In genomic region chr12:28869197-28869596, GRCh38 we compare ENCODE assay signal across 17 cellular contexts.
DNase-seq lines count a peak whose midpoint lies in the region; ATAC-seq and TF ChIP-seq lines count a peak whose summit lies in the region.
"Had no signal": no experiment of that assay in that cellular context is flagged by ENCODE, and none has a peak within 500 bp of the region (broad histone marks: within the 10 kb centered on the region; RNA-seq: fewer than 3 reads in every experiment).

No MANE protein-coding gene starts in this region.

- H3K4me1 Mint-ChIP-seq in type B pancreatic cell (ENCODE audit: unreplicated experiment): peaks cover 5% of the 10 kb centered on the region
- H3K4me1 Mint-ChIP-seq in T-helper 17 cell: no peaks in the 10 kb centered on the region
- no peaks in the 10 kb centered on the region for H3K4me1 Mint-ChIP-seq in activated T-helper 17 cell treated with anti-CD3 and anti-CD28 coated beads, Interleukin-2, amount 50 U/mL, for 72 hours
- H3K4me1 Mint-ChIP-seq: CD4-positive, alpha-beta memory T cell had no signal

- no peak for ATAC-seq in T-helper 17 cell
- no peak for ATAC-seq in activated T-helper 17 cell treated with anti-CD3 and anti-CD28 coated beads, Interleukin-2, amount 50 U/mL, for 72 hours (replicated peaks)
- ATAC-seq: activated CD4-positive, CD25-positive, alpha-beta regulatory T cell treated with anti-CD3 and anti-CD28 coated beads, Interleukin-2, amount 50 U/mL, for 24 hours; stimulated activated naive CD8-positive, alpha-beta T cell treated with anti-CD3 and anti-CD28 coated beads, Interleukin-15, Interleukin-2, amounts not matched to agents 100 U/mL and 50 U/mL, for 24 hours had no signal

- H3K36me3 Mint-ChIP-seq in type B pancreatic cell (peaks cover 6% of the 10 kb centered on the region), T-helper 17 cell (ENCODE audit: low read depth) (no peaks in the 10 kb centered on the region)
- H3K36me3 Mint-ChIP-seq in activated T-helper 17 cell treated with anti-CD3 and anti-CD28 coated beads, Interleukin-2, amount 50 U/mL, for 72 hours (ENCODE audit: low read depth): no peaks in the 10 kb centered on the region
- H3K36me3 Mint-ChIP-seq: activated naive CD8-positive, alpha-beta T cell; CD4-positive, alpha-beta memory T cell had no signal

- DNase-seq in HT1080 (ENCODE audit: low read depth) (peak; percentile 66), astrocyte of the hippocampus (ENCODE audit: low read depth, low spot score) (peak; percentile 79), islet precursor cell (peak; percentile 83), type B pancreatic cell (ENCODE audit: extremely low spot score, unreplicated experiment) (no peak), T-helper 17 cell (no peak)
- no peak for DNase-seq in activated CD8-positive, alpha-beta memory T cell treated with anti-CD3 and anti-CD28 coated beads, Interleukin-2, amount 50 U/mL, for 4 hours
- DNase-seq: activated CD8-positive, alpha-beta memory T cell treated with anti-CD3 and anti-CD28 coated beads, Interleukin-2, amount 50 U/mL, for 48 hours; CD4-positive, alpha-beta memory T cell; colonic mucosa; GDM1; HCEC 1CT; stimulated activated CD4-positive, alpha-beta T cell treated with anti-CD3 and anti-CD28 coated beads, Interleukin-4, amount 100 ng/mL, for 4 hours; stimulated activated naive CD8-positive, alpha-beta T cell treated with anti-CD3 and anti-CD28 coated beads, Interleukin-15, Interleukin-2, amounts not matched to agents 100 U/mL and 50 U/mL, for 24 hours; SW 1271 had no signal

- TF ChIP-seq CTCF in type B pancreatic cell (conservative IDR thresholded peaks at IDR 0.05): no peak

- H3K27me3 Mint-ChIP-seq in type B pancreatic cell: peaks cover 13% of the 10 kb centered on the region
- H3K27me3 Mint-ChIP-seq in T-helper 17 cell: peaks cover 7% of the 10 kb centered on the region
- peaks cover 12% of the 10 kb centered on the region for H3K27me3 Mint-ChIP-seq in activated T-helper 17 cell treated with anti-CD3 and anti-CD28 coated beads, Interleukin-2, amount 50 U/mL, for 72 hours

- H3K9me3 ChIP-seq in T-helper 17 cell (ENCODE audit: control insufficient read depth, low read length, poor library complexity, severe bottlenecking): no peaks in the 10 kb centered on the region
- H3K9me3 ChIP-seq: colonic mucosa had no signal

- peaks cover 4% of the 10 kb centered on the region for H3K9me3 Mint-ChIP-seq in type B pancreatic cell
- peaks cover under 1% of the 10 kb centered on the region for H3K9me3 Mint-ChIP-seq in activated T-helper 17 cell treated with anti-CD3 and anti-CD28 coated beads, Interleukin-2, amount 50 U/mL, for 72 hours

- peak overlapping the region; percentile 40 for H3K27ac Mint-ChIP-seq in type B pancreatic cell
- H3K27ac Mint-ChIP-seq in T-helper 17 cell: no peak overlapping the region
- no peak overlapping the region for H3K27ac Mint-ChIP-seq in activated T-helper 17 cell treated with anti-CD3 and anti-CD28 coated beads, Interleukin-2, amount 50 U/mL, for 72 hours
- H3K27ac Mint-ChIP-seq: activated naive CD8-positive, alpha-beta T cell; CD4-positive, alpha-beta memory T cell had no signal

- H3K4me3 Mint-ChIP-seq in type B pancreatic cell (peak overlapping the region; percentile 14), T-helper 17 cell (no peak overlapping the region)
- no peak overlapping the region for H3K4me3 Mint-ChIP-seq in activated T-helper 17 cell treated with anti-CD3 and anti-CD28 coated beads, Interleukin-2, amount 50 U/mL, for 72 hours
- H3K4me3 Mint-ChIP-seq: activated naive CD8-positive, alpha-beta T cell; CD4-positive, alpha-beta memory T cell had no signal

Comparison
In these comparisons a context has a peak if more than half of its experiments do, and no peak if none do; other contexts are left out.
1. DNase-seq: peak in HT1080 (single experiment), astrocyte of the hippocampus (single experiment) and islet precursor cell (single experiment); none in type B pancreatic cell (single experiment), T-helper 17 cell (0 of 3) and activated CD8-positive, alpha-beta memory T cell treated with anti-CD3 and anti-CD28 coated beads, Interleukin-2, amount 50 U/mL, for 4 hours (single experiment).